ENCODE assay signal across 1 cellular context in genomic region chr2:148527488-148528340, GRCh38.
TF ChIP-seq lines count a peak whose summit lies in the region.

No MANE protein-coding gene starts in this region.

TF ChIP-seq in H1, 55 proteins besides CTCF, POLR2A, EP300 and RAD21:
- TF ChIP-seq NANOG (IDR thresholded peaks at IDR 0.05; ENCODE audit: insufficient read depth, low read depth, low read length, poor library complexity, severe bottlenecking) (no peak), TEAD4 (IDR thresholded peaks at IDR 0.05; ENCODE audit: low read depth, low read length) (no peak), SIN3A (conservative IDR thresholded peaks at IDR 0.05 in 1 of 2, IDR thresholded peaks at IDR 0.05 in 1 of 2; ENCODE audit: low read depth in 1 of 2, low read length in 2 of 2) (no peak), KDM5A (IDR thresholded peaks at IDR 0.05; ENCODE audit: low read length) (no peak), JUND (IDR thresholded peaks at IDR 0.05; ENCODE audit: low read length) (no peak)
